Comparison of ENCODE assay signal across 8 cellular contexts in the genomic region with DNA sequence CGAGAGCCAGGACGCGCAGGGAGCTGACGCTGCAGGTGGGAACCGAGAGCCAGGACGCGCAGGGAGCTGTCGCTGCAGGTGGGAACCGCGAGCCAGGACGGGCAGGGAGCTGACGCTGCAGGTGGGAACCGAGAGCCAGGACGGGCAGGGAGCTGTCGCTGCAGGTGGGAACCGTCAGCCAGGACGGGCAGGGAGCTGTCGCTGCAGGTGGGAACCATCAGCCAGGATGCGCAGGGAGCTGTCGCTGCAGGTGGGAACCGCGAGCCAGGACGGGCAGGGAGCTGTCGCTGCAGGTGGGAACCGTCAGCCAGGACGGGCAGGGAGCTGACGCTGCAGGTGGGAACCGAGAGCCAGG. TPM values are rescaled to one million over a fixed set of nuclear protein-coding genes. Genes with fewer than 3 reads are reported as not detected.
"Had no signal": no experiment of that assay in that cellular context is flagged by ENCODE, and none has a peak within 500 bp of the region (broad histone marks: within the 10 kb centered on the region; RNA-seq: fewer than 3 reads in every experiment).

No MANE protein-coding gene starts in this region.

RNA-seq across cellular contexts. Expression of gene PLD4, which starts 19.1 kb away (rescaled TPM):
- total RNA-seq: dermis microvascular lymphatic vessel endothelial cell, endodermal cell, epithelial cell of proximal tubule, fibroblast of villous mesenchyme, foreskin keratinocyte, gastrocnemius medialis, glomerular endothelial cell had no signal
- polyA plus RNA-seq: fibroblast of lung had no signal
